Comparison of ENCODE assay signal across 1 cellular context in genomic region chr19:51687791-51688664, GRCh38.
TF ChIP-seq lines count a peak whose summit lies in the region.

No MANE protein-coding gene starts in this region.

TF ChIP-seq in HepG2, 621 proteins besides CTCF, POLR2A, EP300 and RAD21 (continued from another document):
- TF ChIP-seq ZNF318 (CRISPR knock-in tag; IDR thresholded peaks at IDR 0.05): no peak
- no peak for TF ChIP-seq ZKSCAN8 (CRISPR knock-in tag; IDR thresholded peaks at IDR 0.05; ENCODE audit: borderline replicate concordance)
- TF ChIP-seq SIX1 (CRISPR knock-in tag; IDR thresholded peaks at IDR 0.05; ENCODE audit: borderline replicate concordance): no peak
- no peak for TF ChIP-seq ZNF260 (CRISPR knock-in tag; IDR thresholded peaks at IDR 0.05; ENCODE audit: borderline replicate concordance, low read depth)
- no peak for TF ChIP-seq KDM5A (IDR thresholded peaks at IDR 0.05; ENCODE audit: borderline replicate concordance, low read length)
- peak; percentile 53; the same call in 1 of the 2 replicates for TF ChIP-seq ZNF770 (CRISPR knock-in tag; IDR thresholded peaks at IDR 0.05)
- TF ChIP-seq SNAI1 (CRISPR knock-in tag; IDR thresholded peaks at IDR 0.05; ENCODE audit: borderline replicate concordance): no peak
- no peak for TF ChIP-seq CBFB (CRISPR knock-in tag; IDR thresholded peaks at IDR 0.05)
- peak; percentile 61; the same call in 1 of the 2 replicates for TF ChIP-seq PATZ1 (CRISPR knock-in tag; IDR thresholded peaks at IDR 0.05)
- 0 out of 2 replicates have a peak, but pooled peaks have one; percentile 22 for TF ChIP-seq MEF2D (CRISPR knock-in tag; IDR thresholded peaks at IDR 0.05)
- no peak for TF ChIP-seq SATB2 (CRISPR knock-in tag; IDR thresholded peaks at IDR 0.05)
- peak; percentile 47; the same call in 1 of the 2 replicates for TF ChIP-seq SP5 (CRISPR knock-in tag; IDR thresholded peaks at IDR 0.05; ENCODE audit: borderline replicate concordance, low read depth)
